In the genomic region with DNA sequence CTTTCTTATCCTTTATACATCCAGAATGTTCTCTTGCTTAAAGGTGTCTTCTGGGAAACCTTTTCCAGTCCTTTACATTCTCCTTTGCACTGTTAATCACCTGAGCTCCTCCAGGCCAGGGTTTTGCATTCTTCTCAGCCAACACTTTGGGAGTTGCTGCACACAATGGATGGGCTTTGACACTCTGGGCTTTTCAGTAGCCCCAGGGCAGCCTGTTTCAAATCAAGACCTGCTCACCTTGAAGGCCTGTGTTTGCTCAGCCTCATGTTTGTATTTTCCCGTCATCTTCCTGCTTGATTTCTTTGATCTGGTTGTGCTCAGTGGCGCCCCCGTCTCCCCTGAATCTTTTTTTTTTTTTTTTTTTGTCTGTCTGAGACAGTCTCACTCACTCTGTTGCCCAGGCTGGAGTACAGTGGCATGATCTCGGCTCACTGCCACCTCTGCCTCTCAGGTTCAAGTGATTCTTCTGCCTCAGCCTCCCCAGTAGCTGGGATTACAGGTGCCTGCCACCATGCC, we compare ENCODE assay signal across 1 cellular context.
TF ChIP-seq lines count a peak whose summit lies in the region.

No MANE protein-coding gene starts in this region.

TF ChIP-seq in HepG2, 621 proteins besides CTCF, POLR2A, EP300 and RAD21:
- TF ChIP-seq ZNF333 (CRISPR knock-in tag; IDR thresholded peaks at IDR 0.05; ENCODE audit: borderline replicate concordance) (no peak), FOXM1 (CRISPR knock-in tag; IDR thresholded peaks at IDR 0.05) (no peak), ZFYVE20 (CRISPR knock-in tag; IDR thresholded peaks at IDR 0.05; ENCODE audit: borderline replicate concordance, low read depth) (no peak), ZNF362 (CRISPR knock-in tag; IDR thresholded peaks at IDR 0.05; ENCODE audit: borderline replicate concordance) (peak; percentile 61; the same call in 1 of the 2 replicates), ARHGAP35 (CRISPR knock-in tag; IDR thresholded peaks at IDR 0.05; ENCODE audit: borderline replicate concordance) (no peak), ZBTB8A (CRISPR knock-in tag; IDR thresholded peaks at IDR 0.05; ENCODE audit: borderline replicate concordance, low read depth) (no peak), ZNF773 (CRISPR knock-in tag; IDR thresholded peaks at IDR 0.05; ENCODE audit: borderline replicate concordance) (no peak), TCF7 (IDR thresholded peaks at IDR 0.05; ENCODE audit: low read depth) (peak; percentile 23; the same call in 1 of the 2 replicates)
